Comparison of ENCODE assay signal across 13 cellular contexts in genomic region chr2:129903586-129904425, GRCh38.
DNase-seq lines count a peak whose midpoint lies in the region; ATAC-seq and TF ChIP-seq lines count a peak whose summit lies in the region.
"Had no signal": no experiment of that assay in that cellular context is flagged by ENCODE, and none has a peak within 500 bp of the region (broad histone marks: within the 10 kb centered on the region; RNA-seq: fewer than 3 reads in every experiment).

No MANE protein-coding gene starts in this region.

- H3K27ac Mint-ChIP-seq in MCF 10A (ENCODE audit: low read depth, unreplicated experiment), result no peak overlapping the region
- H3K27ac Mint-ChIP-seq: activated CD4-positive, alpha-beta memory T cell treated with anti-CD3 and anti-CD28 coated beads, Interleukin-2, amount 10 ng/mL, durations not matched to agents 7 days and 5 days; T-helper 2 cell treated with Interferon-gamma antibody and Interleukin-4, amounts not matched to agents 5 μg/mL and 100 μg/mL, for 36 hours had no signal

- H2AFZ ChIP-seq in PC-3 (ENCODE audit: low read length), result no peak overlapping the region

- no peaks in the 10 kb centered on the region for H4K20me1 ChIP-seq in PC-3 (ENCODE audit: low read length)

- H3K27ac ChIP-seq in breast epithelium, result no peak overlapping the region
- no peak overlapping the region for H3K27ac ChIP-seq in PC-3 (ENCODE audit: low read length)
- H3K27ac ChIP-seq in vagina, result no peak overlapping the region
- no peak overlapping the region for H3K27ac ChIP-seq in tibial artery
- H3K27ac ChIP-seq: heart left ventricle, left ventricle myocardium inferior had no signal

- H3K9me3 Mint-ChIP-seq in MCF 10A (ENCODE audit: unreplicated experiment), result peaks cover 21% of the 10 kb centered on the region
- H3K9me3 Mint-ChIP-seq: activated CD4-positive, alpha-beta memory T cell treated with anti-CD3 and anti-CD28 coated beads, Interleukin-2, amount 10 ng/mL, durations not matched to agents 7 days and 5 days; T-helper 2 cell treated with Interferon-gamma antibody and Interleukin-4, amounts not matched to agents 5 μg/mL and 100 μg/mL, for 36 hours had no signal

- H3K27me3 ChIP-seq in breast epithelium (no peaks in the 10 kb centered on the region), PC-3 (ENCODE audit: low read length) (peaks cover 46% of the 10 kb centered on the region), vagina (no peaks in the 10 kb centered on the region), tibial artery (peaks cover 0 to 2% of the 10 kb centered on the region in 2 donors)
- H3K27me3 ChIP-seq: heart left ventricle had no signal

- POLR2A ChIA-PET in MCF 10A (lab: Yijun Ruan, JAX) (interaction anchor here (0.7 kb wide), 1 partner anchor 674 kb away, joined by 3 read pairs; no protein-coding TSS in a partner anchor), PC-3 (lab: Charles Lee; ENCODE audit: unreplicated experiment) (no interaction called here)

- H3K36me3 ChIP-seq in breast epithelium (no peaks in the 10 kb centered on the region), PC-3 (ENCODE audit: low read depth, low read length) (no peaks in the 10 kb centered on the region), vagina (no peaks in the 10 kb centered on the region), tibial artery (no peaks in the 10 kb centered on the region)
- H3K36me3 ChIP-seq: heart left ventricle, left ventricle myocardium inferior had no signal

- H3K9me2 ChIP-seq in PC-3 (replicated peaks; ENCODE audit: low read length), result no peaks in the 10 kb centered on the region

- H3K9me3 ChIP-seq in breast epithelium (peaks cover 0 to 10% of the 10 kb centered on the region in 2 donors), PC-3 (ENCODE audit: low read length) (no peaks in the 10 kb centered on the region), vagina (no peaks in the 10 kb centered on the region), tibial artery (no peaks in the 10 kb centered on the region)

- H3F3A ChIP-seq in PC-3 (ENCODE audit: low read length, unreplicated experiment), result no peaks in the 10 kb centered on the region

- H3K4me1 Mint-ChIP-seq in MCF 10A (ENCODE audit: insufficient read depth, unreplicated experiment), result no peaks in the 10 kb centered on the region
- H3K4me1 Mint-ChIP-seq: activated CD4-positive, alpha-beta memory T cell treated with anti-CD3 and anti-CD28 coated beads, Interleukin-2, amount 10 ng/mL, durations not matched to agents 7 days and 5 days had no signal

- CTCF ChIA-PET in MCF 10A (lab: Yijun Ruan, JAX), result interaction anchor here (0.5 to 0.6 kb wide), 2 partner anchors 21 to 1250 kb away, joined by 3 read pairs; no protein-coding TSS in a partner anchor
- CTCF ChIA-PET in PC-3 (lab: Charles Lee), result interaction anchor here (0.6 kb wide), 2 partner anchors 20 to 1645 kb away, joined by 3 read pairs; no protein-coding TSS in a partner anchor

- H3K4me3 ChIP-seq in breast epithelium (no peak overlapping the region), PC-3 (ENCODE audit: low read length) (no peak overlapping the region), vagina (no peak overlapping the region), tibial artery (no peak overlapping the region)
- H3K4me3 ChIP-seq: heart left ventricle, left ventricle myocardium inferior had no signal

- H3K4me1 ChIP-seq in breast epithelium, result no peaks in the 10 kb centered on the region
- no peaks in the 10 kb centered on the region for H3K4me1 ChIP-seq in PC-3 (ENCODE audit: insufficient read depth, low read length)
- H3K4me1 ChIP-seq in vagina, result no peaks in the 10 kb centered on the region
- H3K4me1 ChIP-seq in tibial artery, result no peaks in the 10 kb centered on the region
- H3K4me1 ChIP-seq: heart left ventricle, left ventricle myocardium inferior had no signal

- no peak overlapping the region for H3K4me3 Mint-ChIP-seq in MCF 10A (ENCODE audit: unreplicated experiment)
- H3K4me3 Mint-ChIP-seq: activated CD4-positive, alpha-beta memory T cell treated with anti-CD3 and anti-CD28 coated beads, Interleukin-2, amount 10 ng/mL, durations not matched to agents 7 days and 5 days; T-helper 2 cell treated with Interferon-gamma antibody and Interleukin-4, amounts not matched to agents 5 μg/mL and 100 μg/mL, for 36 hours had no signal

- H3K27me3 Mint-ChIP-seq in MCF 10A (ENCODE audit: insufficient read depth, unreplicated experiment), result no peaks in the 10 kb centered on the region
- H3K27me3 Mint-ChIP-seq: activated CD4-positive, alpha-beta memory T cell treated with anti-CD3 and anti-CD28 coated beads, Interleukin-2, amount 10 ng/mL, durations not matched to agents 7 days and 5 days had no signal

- no peaks in the 10 kb centered on the region for H3K79me2 ChIP-seq in PC-3 (ENCODE audit: low read length)

- ATAC-seq in PC-3 (no peak), HG03442 (IDR thresholded peaks at IDR 0.05; ENCODE audit: unreplicated experiment) (no peak)
- ATAC-seq: heart left ventricle had no signal

- intact Hi-C loops in MCF 10A (cut with micrococcal nuclease), result no loop called here
- intact Hi-C loops in breast epithelium (cut with DNase I; ENCODE audit: low total_unique reads), result no loop called here
- intact Hi-C loops in PC-3 (cut with micrococcal nuclease), result no loop called here
- intact Hi-C loops in vagina (cut with DNase I), result no loop called here
- intact Hi-C loops in tibial artery (cut with DNase I; ENCODE audit: low total_unique reads), result no loop called here

- TF ChIP-seq CTCF in MCF 10A (IDR thresholded peaks at IDR 0.05; ENCODE audit: unreplicated experiment) (no peak), breast epithelium (IDR thresholded peaks at IDR 0.05) (no peak), PC-3 (conservative IDR thresholded peaks at IDR 0.05; ENCODE audit: low read depth, low read length) (peak; percentile 22; the same call in 1 of the 2 replicates), vagina (IDR thresholded peaks at IDR 0.05) (no peak), tibial artery (IDR thresholded peaks at IDR 0.05) (no peak)

- H3K9ac ChIP-seq in PC-3 (ENCODE audit: low read length), result no peak overlapping the region

- no peaks in the 10 kb centered on the region for H3K36me3 Mint-ChIP-seq in MCF 10A (ENCODE audit: insufficient read depth, unreplicated experiment)

- no TSS peak for BruUV-seq in MCF 10A (replicated peaks; lab: Mats Ljungman, UMichigan)
- BruUV-seq in PC-3 (replicated peaks; lab: Mats Ljungman, UMichigan), result no TSS peak

- no peak overlapping the region for H3K4me2 ChIP-seq in PC-3 (ENCODE audit: low read length)

- TF ChIP-seq POLR2A in breast epithelium (IDR thresholded peaks at IDR 0.05), result no peak
- TF ChIP-seq POLR2A in vagina (IDR thresholded peaks at IDR 0.05), result no peak

- peak; percentile 18 for DNase-seq in MCF 10A (ENCODE audit: unreplicated experiment)
- DNase-seq in breast epithelium (ENCODE audit: low spot score in 2 of 2), result no peak
- no peak for DNase-seq in PC-3
- DNase-seq in kidney tubule cell (ENCODE audit: low spot score), result peak; percentile 28
- peak; percentile 42 to 82 for DNase-seq in vagina (ENCODE audit: extremely low spot score in 2 of 2)
- no peak for DNase-seq in activated naive CD4-positive, alpha-beta T cell treated with Interleukin-2 at 50 U/mL for 16 hours
- DNase-seq in tibial artery, result no peak
- DNase-seq: activated CD4-positive, alpha-beta memory T cell treated with anti-CD3 and anti-CD28 coated beads, Interleukin-2, amount 10 ng/mL, durations not matched to agents 7 days and 5 days; activated naive CD4-positive, alpha-beta T cell treated with anti-CD3 and anti-CD28 coated beads, Interleukin-2, amount 50 U/mL, for 16 hours; heart left ventricle; left ventricle myocardium inferior had no signal

Comparison
In these comparisons a context has a peak if more than half of its experiments do, and no peak if none do; other contexts are left out.
1. DNase-seq: peak in MCF 10A (single experiment), kidney tubule cell (single experiment) and vagina (2 of 2); none in breast epithelium (0 of 2), PC-3 (single experiment), activated naive CD4-positive, alpha-beta T cell treated with Interleukin-2 at 50 U/mL for 16 hours (single experiment) and tibial artery (0 of 2).